ENCODE assay signal across 21 cellular contexts in the genomic region with DNA sequence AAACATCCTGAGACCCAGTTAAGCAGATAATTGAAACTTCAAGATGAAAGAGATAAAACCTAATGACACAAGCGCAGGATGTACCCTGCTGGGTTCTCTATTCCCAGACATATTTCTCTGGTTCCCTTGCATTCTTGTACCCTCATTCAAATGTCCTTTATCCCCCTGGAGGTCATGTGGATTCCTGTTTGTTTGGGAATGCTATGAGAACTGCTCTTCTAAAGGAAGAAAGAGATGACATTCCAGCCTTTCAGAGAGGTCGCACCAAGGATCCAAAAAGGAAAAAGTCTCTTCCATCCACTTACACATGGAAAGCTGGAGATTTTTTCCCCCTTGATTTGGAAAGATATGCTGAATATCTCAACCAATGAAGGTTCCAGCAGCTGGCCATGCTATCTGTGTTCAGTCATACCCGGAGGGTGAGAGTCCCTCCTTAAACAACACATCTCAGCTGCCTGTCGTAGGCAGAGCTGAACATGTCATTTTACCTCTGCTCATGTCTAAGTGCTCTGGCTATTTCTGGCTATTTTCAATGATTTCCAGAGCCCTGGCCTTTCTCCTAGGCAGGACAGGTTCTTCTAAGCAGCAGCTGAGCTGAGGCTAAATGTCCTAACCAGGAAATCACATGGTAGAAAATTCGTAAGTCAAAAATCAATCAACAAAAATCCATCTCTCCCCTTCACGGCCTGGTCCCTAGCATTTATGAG. TPM values are rescaled to one million over a fixed set of nuclear protein-coding genes. Genes with fewer than 3 reads are reported as not detected.
DNase-seq lines count a peak whose midpoint lies in the region; TF ChIP-seq lines count a peak whose summit lies in the region.
"Had no signal": no experiment of that assay in that cellular context is flagged by ENCODE, and none has a peak within 500 bp of the region (broad histone marks: within the 10 kb centered on the region; RNA-seq: fewer than 3 reads in every experiment).

No MANE protein-coding gene starts in this region.

- H3K36me3 ChIP-seq in H7 (replicated peaks; ENCODE audit: control insufficient read depth, insufficient read depth, low read length) (no peaks in the 10 kb centered on the region), NT2/D1 (ENCODE audit: insufficient read depth, insufficient read length, low read length) (no peaks in the 10 kb centered on the region), brain microvascular endothelial cell (replicated peaks) (no peaks in the 10 kb centered on the region)
- H3K36me3 ChIP-seq: BE2C, MG63, SJSA1 had no signal

- H3K36me3 Mint-ChIP-seq in nephron (ENCODE audit: low read depth), result no peaks in the 10 kb centered on the region

- H3K27ac ChIP-seq in brain microvascular endothelial cell, result no peak overlapping the region
- H3K27ac ChIP-seq: PC-9, SJSA1 had no signal

- H3K9me3 ChIP-seq in NT2/D1 (ENCODE audit: insufficient read depth, low read length), result no peaks in the 10 kb centered on the region
- H3K9me3 ChIP-seq: BE2C, MG63, SJSA1 had no signal

- H3K9ac ChIP-seq in NT2/D1 (ENCODE audit: insufficient read length, low read depth), result no peak overlapping the region

- TF ChIP-seq CTCF in brain microvascular endothelial cell (IDR thresholded peaks at IDR 0.05; ENCODE audit: low read depth, low read length, missing control alignments) (no peak), nephron (IDR thresholded peaks at IDR 0.05; ENCODE audit: unreplicated experiment in 3 of 3) (no peak), GM20000 (IDR thresholded peaks at IDR 0.05; ENCODE audit: extremely low read depth, missing control alignments) (no peak)

- H3K4me3 ChIP-seq in H7 (ENCODE audit: insufficient read depth, low read depth, low read length) (no peak overlapping the region), NT2/D1 (ENCODE audit: insufficient read length, low read depth) (no peak overlapping the region), brain microvascular endothelial cell (ENCODE audit: low read depth, low read length) (no peak overlapping the region)
- H3K4me3 ChIP-seq: MG63, PC-9, SJSA1 had no signal

- H3K27me3 ChIP-seq in H7 (ENCODE audit: control insufficient read depth, insufficient read depth, low read length), result no peaks in the 10 kb centered on the region
- no peaks in the 10 kb centered on the region for H3K27me3 ChIP-seq in NT2/D1 (ENCODE audit: insufficient read depth, insufficient read length)
- no peaks in the 10 kb centered on the region for H3K27me3 ChIP-seq in brain microvascular endothelial cell (replicated peaks)
- H3K27me3 ChIP-seq: BE2C, MG63 had no signal

- H3K4me3 Mint-ChIP-seq in nephron, result no peak overlapping the region
- H3K4me3 Mint-ChIP-seq: CD4-positive, alpha-beta T cell had no signal

- DNase-seq in H7 (peak; percentile 45), NT2/D1 (ENCODE audit: low read depth, low spot score) (peak; percentile 65), brain microvascular endothelial cell (peak; percentile 1), GM20000 (ENCODE audit: low spot score) (no peak), medulla oblongata (ENCODE audit: extremely low spot score) (no peak), cerebellar cortex (ENCODE audit: low spot score) (no peak)
- DNase-seq: BE2C; Calu3; CD4-positive, alpha-beta T cell; DMS79; MG63; NCI-H1092; NCI-H1694 treated with DMSO at 0.1 percent for 48 hours; NCI-H2107; NCI-H345; NCI-H526 treated with DMSO at 0.1 percent for 48 hours; PC-9 had no signal

- no peaks in the 10 kb centered on the region for H3K4me1 ChIP-seq in NT2/D1 (ENCODE audit: insufficient read depth, insufficient read length)
- H3K4me1 ChIP-seq: BE2C, SJSA1 had no signal

- in situ Hi-C loops in brain microvascular endothelial cell (cut with HindIII; ENCODE audit: low pct_ligation_motif_present, low sequenced_read_pairs), result no loop called here

- peak overlapping the region; percentile 65 to 84 (median 68) for H3K27ac Mint-ChIP-seq in nephron
- H3K27ac Mint-ChIP-seq: CD4-positive, alpha-beta T cell had no signal

- H3K4me1 Mint-ChIP-seq in nephron, result peaks cover 26% of the 10 kb centered on the region

- peaks cover under 1% of the 10 kb centered on the region for H3K27me3 Mint-ChIP-seq in nephron (ENCODE audit: low read depth)

- H3K9me3 Mint-ChIP-seq in nephron, result no peaks in the 10 kb centered on the region
- H3K9me3 Mint-ChIP-seq: CD4-positive, alpha-beta T cell had no signal

RNA-seq across cellular contexts. Expression of a gene that starts 52.5 kb away (rescaled TPM):
- total RNA-seq in H7 (2014; rRNA removed; shearing (Covaris generic)), result 5.9 and 6.0 TPM in 2 replicates
- total RNA-seq: Calu3; CD4-positive, alpha-beta T cell; H4; PC-9; SJSA1; T-helper 1 cell treated with Interleukin-12 subunit alpha and Interleukin-12 subunit beta and Interleukin-4 antibody, amounts not matched to agents 30 ng/mL and 1 ng/mL, for 36 hours had no signal

Comparison
In these comparisons a context has a peak if more than half of its experiments do, and no peak if none do; other contexts are left out.
1. DNase-seq: peak in H7 (single experiment), NT2/D1 (single experiment) and brain microvascular endothelial cell (single experiment); none in GM20000 (single experiment), medulla oblongata (single experiment) and cerebellar cortex (single experiment).